In genomic region chr19:33373701-33374405, GRCh38 we compare ENCODE assay signal across 8 cellular contexts. TPM values are rescaled to one million over a fixed set of nuclear protein-coding genes. Genes with fewer than 3 reads are reported as not detected.
DNase-seq lines count a peak whose midpoint lies in the region; ATAC-seq and TF ChIP-seq lines count a peak whose summit lies in the region.

Gene CEBPG, plus strand, starts transcription at chr19:33373709. Its CDS starts 5,531 bp downstream, at chr19:33379240.

- DNase-seq in AG08395 (ENCODE audit: low spot score) (peak; percentile 63), NCI-H2107 (lab: John Stamatoyannopoulos, UW) (peak; percentile 20), epidermal melanocyte (ENCODE audit: insufficient read length, low spot score) (peak; percentile 68)
- DNase-seq in activated CD8-positive, alpha-beta T cell treated with anti-CD3 and anti-CD28 coated beads for 36 hours = peak; percentile 58

- H3K4me3 Mint-ChIP-seq in activated CD8-positive, alpha-beta T cell treated with anti-CD3 and anti-CD28 coated beads for 36 hours = peak within 1 kb of the TSS; percentile 84

- H3K27me3 Mint-ChIP-seq in activated CD8-positive, alpha-beta T cell treated with anti-CD3 and anti-CD28 coated beads for 36 hours = no peaks in the 10 kb centered on the region

- H3K36me3 ChIP-seq in mucosa of stomach (ENCODE audit: control insufficient read depth, insufficient read depth, low read length) = no peaks in the 10 kb centered on the region
- peaks cover 0 to under 1% (median 0%) of the 10 kb centered on the region in 5 donors for H3K36me3 ChIP-seq in subcutaneous abdominal adipose tissue (ENCODE audit: control insufficient read depth in 5 of 5, insufficient read depth in 5 of 5, low read length in 5 of 5)

- H3K9ac ChIP-seq in mucosa of stomach (ENCODE audit: low read length) = peak within 1 kb of the TSS; percentile 89
- H3K9ac ChIP-seq in subcutaneous abdominal adipose tissue (ENCODE audit: low read length in 5 of 5) = peak within 1 kb of the TSS; percentile 83 to 94 (median 91)

- POLR2A ChIA-PET in activated CD8-positive, alpha-beta T cell treated with anti-CD3 and anti-CD28 coated beads for 36 hours (lab: Charles Lee) = interaction anchor here (0.8 to 2.1 kb wide), 6 partner anchors 9 to 205 kb away, joined by 3 to 10 read pairs (median 3); partner anchors contain the start of gene CEBPA

- TF ChIP-seq CTCF in activated CD8-positive, alpha-beta T cell treated with anti-CD3 and anti-CD28 coated beads for 36 hours (IDR thresholded peaks at IDR 0.05) = peak; percentile 24

- H3K27ac ChIP-seq in subcutaneous abdominal adipose tissue (ENCODE audit: low read depth, low read length) = peak within 1 kb of the TSS; percentile 90

- peak within 1 kb of the TSS; percentile 84 for H3K27ac Mint-ChIP-seq in activated CD8-positive, alpha-beta T cell treated with anti-CD3 and anti-CD28 coated beads for 36 hours

- ATAC-seq in GM18502 (IDR thresholded peaks at IDR 0.05; ENCODE audit: poor library complexity, unreplicated experiment) (peak; percentile 54), HG02852 (IDR thresholded peaks at IDR 0.05; ENCODE audit: unreplicated experiment) (peak; percentile 47)
- ATAC-seq in activated CD8-positive, alpha-beta T cell treated with anti-CD3 and anti-CD28 coated beads for 36 hours = peak; percentile 43

- H3K4me3 ChIP-seq in mucosa of stomach (ENCODE audit: low read length) (peak within 1 kb of the TSS; percentile 89), subcutaneous abdominal adipose tissue (ENCODE audit: low read depth in 1 of 5, low read length in 5 of 5) (peak within 1 kb of the TSS; percentile 68 to 90 (median 84))

- intact Hi-C loops in activated CD8-positive, alpha-beta T cell treated with anti-CD3 and anti-CD28 coated beads for 36 hours (cut with micrococcal nuclease) = no loop called here

- no peaks in the 10 kb centered on the region for H3K9me3 Mint-ChIP-seq in activated CD8-positive, alpha-beta T cell treated with anti-CD3 and anti-CD28 coated beads for 36 hours

- CTCF ChIA-PET in activated CD8-positive, alpha-beta T cell treated with anti-CD3 and anti-CD28 coated beads for 36 hours (lab: Charles Lee) = interaction anchor here (0.8 to 2.4 kb wide), 8 partner anchors 11 to 230 kb away, joined by 3 to 11 read pairs (median 4); no protein-coding TSS in a partner anchor

- H3K36me3 Mint-ChIP-seq in activated CD8-positive, alpha-beta T cell treated with anti-CD3 and anti-CD28 coated beads for 36 hours (ENCODE audit: low read depth) = peaks cover 26% of the 10 kb centered on the region

- H3K4me1 ChIP-seq in mucosa of stomach (ENCODE audit: control insufficient read depth, insufficient read depth, low read length) (peaks cover 30% of the 10 kb centered on the region), subcutaneous abdominal adipose tissue (ENCODE audit: control insufficient read depth in 5 of 5, insufficient read depth in 5 of 5, low read length in 5 of 5) (peaks cover 3 to 57% (median 52%) of the 10 kb centered on the region in 5 donors)

- H3K27me3 ChIP-seq in mucosa of stomach (ENCODE audit: control insufficient read depth, insufficient read depth, low read length) (no peaks in the 10 kb centered on the region), subcutaneous abdominal adipose tissue (ENCODE audit: control insufficient read depth in 5 of 5, insufficient read depth in 4 of 5, low read length in 5 of 5) (no peaks in the 10 kb centered on the region)

- no peaks in the 10 kb centered on the region for H3K9me3 ChIP-seq in mucosa of stomach (ENCODE audit: control insufficient read depth, low read length)
- H3K9me3 ChIP-seq in subcutaneous abdominal adipose tissue (ENCODE audit: control insufficient read depth in 5 of 5, low read length in 5 of 5) = no peaks in the 10 kb centered on the region

- H3K4me1 Mint-ChIP-seq in activated CD8-positive, alpha-beta T cell treated with anti-CD3 and anti-CD28 coated beads for 36 hours (ENCODE audit: low read depth) = peaks cover 47% of the 10 kb centered on the region

RNA-seq across cellular contexts. Expression of gene CEBPG, which starts in this region (rescaled TPM):
- 10 to 100 TPM; 28.3 to 30.1 TPM for total RNA-seq in activated CD8-positive, alpha-beta T cell treated with anti-CD3 and anti-CD28 coated beads for 36 hours

Comparison
In these comparisons a context has a peak if more than half of its experiments do, and no peak if none do; other contexts are left out.
1. Peak in every context shown above with its lines: DNase-seq, ATAC-seq, H3K4me3 ChIP-seq and H3K27ac ChIP-seq.